In genomic region chr3:71784201-71784913, GRCh38 we compare ENCODE assay signal across 9 cellular contexts. TPM values are rescaled to one million over a fixed set of nuclear protein-coding genes. Genes with fewer than 3 reads are reported as not detected.
A peak's percentile ranks its signal among the peaks of the same experiment; 100 is the strongest.
DNase-seq lines count a peak whose midpoint lies in the region; ATAC-seq lines count a peak whose summit lies in the region.
"Had no signal": no experiment of that assay in that cellular context is flagged by ENCODE, and none has a peak within 500 bp of the region (broad histone marks: within the 10 kb centered on the region; RNA-seq: fewer than 3 reads in every experiment).

No MANE protein-coding gene starts in this region.

- H3K9ac ChIP-seq in iPS-20b (ENCODE audit: low read depth, low read length) = no peak overlapping the region

- intact Hi-C loops in activated CD4-positive, alpha-beta memory T cell treated with anti-CD3 and anti-CD28 coated beads for 36 hours (cut with micrococcal nuclease) = loop anchor here (2.0 kb wide), 1 partner anchor 74 kb away; no protein-coding TSS in a partner anchor

- POLR2A ChIA-PET in activated CD4-positive, alpha-beta T cell treated with anti-CD3 and anti-CD28 coated beads, Interleukin-2, amount 10 ng/mL, durations not matched to agents 7 days and 5 days (lab: Charles Lee) = no interaction called here
- POLR2A ChIA-PET in activated CD4-positive, alpha-beta memory T cell treated with anti-CD3 and anti-CD28 coated beads for 36 hours (lab: Charles Lee) = no interaction called here

- peak overlapping the region; percentile 70 for H3K4me3 Mint-ChIP-seq in activated CD4-positive, alpha-beta T cell treated with anti-CD3 and anti-CD28 coated beads, Interleukin-2, amount 10 ng/mL, durations not matched to agents 7 days and 5 days
- peak overlapping the region; percentile 52 for H3K4me3 Mint-ChIP-seq in activated CD4-positive, alpha-beta memory T cell treated with anti-CD3 and anti-CD28 coated beads for 36 hours
- H3K4me3 Mint-ChIP-seq in stimulated activated memory B cell treated with anti-CD40 and anti-IgM and Interleukin-4, amounts not matched to agents 10 μg/mL and 1 μg/mL and 100 μg/mL, for 72 hours = peak overlapping the region; percentile 48

- H3K27ac Mint-ChIP-seq in activated CD4-positive, alpha-beta T cell treated with anti-CD3 and anti-CD28 coated beads, Interleukin-2, amount 10 ng/mL, durations not matched to agents 7 days and 5 days = no peak overlapping the region
- no peak overlapping the region for H3K27ac Mint-ChIP-seq in activated CD4-positive, alpha-beta memory T cell treated with anti-CD3 and anti-CD28 coated beads for 36 hours
- H3K27ac Mint-ChIP-seq in stimulated activated memory B cell treated with anti-CD40 and anti-IgM and Interleukin-4, amounts not matched to agents 10 μg/mL and 1 μg/mL and 100 μg/mL, for 72 hours = no peak overlapping the region

- H3K36me3 ChIP-seq in iPS-20b (ENCODE audit: insufficient read depth, low read depth, low read length) = no peaks in the 10 kb centered on the region

- H3K36me3 Mint-ChIP-seq in activated CD4-positive, alpha-beta T cell treated with anti-CD3 and anti-CD28 coated beads, Interleukin-2, amount 10 ng/mL, durations not matched to agents 7 days and 5 days (ENCODE audit: low read depth) = no peaks in the 10 kb centered on the region
- H3K36me3 Mint-ChIP-seq in activated CD4-positive, alpha-beta memory T cell treated with anti-CD3 and anti-CD28 coated beads for 36 hours = no peaks in the 10 kb centered on the region
- H3K36me3 Mint-ChIP-seq in stimulated activated memory B cell treated with anti-CD40 and anti-IgM and Interleukin-4, amounts not matched to agents 10 μg/mL and 1 μg/mL and 100 μg/mL, for 72 hours = no peaks in the 10 kb centered on the region

- peaks cover 62% of the 10 kb centered on the region for H3K27me3 Mint-ChIP-seq in activated CD4-positive, alpha-beta T cell treated with anti-CD3 and anti-CD28 coated beads, Interleukin-2, amount 10 ng/mL, durations not matched to agents 7 days and 5 days
- H3K27me3 Mint-ChIP-seq in activated CD4-positive, alpha-beta memory T cell treated with anti-CD3 and anti-CD28 coated beads for 36 hours = peaks cover 64% of the 10 kb centered on the region
- peaks cover 42% of the 10 kb centered on the region for H3K27me3 Mint-ChIP-seq in stimulated activated memory B cell treated with anti-CD40 and anti-IgM and Interleukin-4, amounts not matched to agents 10 μg/mL and 1 μg/mL and 100 μg/mL, for 72 hours

- no peaks in the 10 kb centered on the region for H3K9me3 Mint-ChIP-seq in activated CD4-positive, alpha-beta T cell treated with anti-CD3 and anti-CD28 coated beads, Interleukin-2, amount 10 ng/mL, durations not matched to agents 7 days and 5 days
- H3K9me3 Mint-ChIP-seq in activated CD4-positive, alpha-beta memory T cell treated with anti-CD3 and anti-CD28 coated beads for 36 hours = no peaks in the 10 kb centered on the region
- H3K9me3 Mint-ChIP-seq in stimulated activated memory B cell treated with anti-CD40 and anti-IgM and Interleukin-4, amounts not matched to agents 10 μg/mL and 1 μg/mL and 100 μg/mL, for 72 hours = no peaks in the 10 kb centered on the region

- ATAC-seq in stimulated activated memory B cell treated with anti-CD40 and anti-IgM and Interleukin-4, amounts not matched to agents 10 μg/mL and 1 μg/mL and 100 μg/mL, for 72 hours = peak; percentile 47

- H3K27ac ChIP-seq in iPS-20b (ENCODE audit: low read length) = no peak overlapping the region

- no peak for DNase-seq in activated CD4-positive, alpha-beta T cell treated with anti-CD3 and anti-CD28 coated beads, Interleukin-2, amount 10 ng/mL, durations not matched to agents 7 days and 5 days
- DNase-seq in activated CD4-positive, alpha-beta T cell treated with anti-CD3 and anti-CD28 coated beads, Interleukin-2, amount 50 U/mL, for 4 hours = no peak
- DNase-seq in activated CD4-positive, alpha-beta memory T cell treated with anti-CD3 and anti-CD28 coated beads for 36 hours = no peak
- DNase-seq in cerebellar cortex (ENCODE audit: low spot score) = no peak
- no peak for DNase-seq in SHP77 treated with DMSO at 0.1 percent for 48 hours (lab: John Stamatoyannopoulos, UW)
- DNase-seq in DMS79 (lab: John Stamatoyannopoulos, UW) = no peak

- H3K9me3 ChIP-seq in iPS-20b (ENCODE audit: insufficient read depth, low read depth, low read length) = no peaks in the 10 kb centered on the region

- peaks cover 81% of the 10 kb centered on the region for H3K27me3 ChIP-seq in iPS-20b (ENCODE audit: insufficient read depth, low read length)

- H3K4me3 ChIP-seq in iPS-20b (ENCODE audit: low read length) = peak overlapping the region; percentile 55

- H3K4me1 Mint-ChIP-seq in activated CD4-positive, alpha-beta T cell treated with anti-CD3 and anti-CD28 coated beads, Interleukin-2, amount 10 ng/mL, durations not matched to agents 7 days and 5 days = peaks cover 31% of the 10 kb centered on the region
- H3K4me1 Mint-ChIP-seq in activated CD4-positive, alpha-beta memory T cell treated with anti-CD3 and anti-CD28 coated beads for 36 hours (ENCODE audit: low read depth) = peaks cover 21% of the 10 kb centered on the region
- peaks cover 17% of the 10 kb centered on the region for H3K4me1 Mint-ChIP-seq in stimulated activated memory B cell treated with anti-CD40 and anti-IgM and Interleukin-4, amounts not matched to agents 10 μg/mL and 1 μg/mL and 100 μg/mL, for 72 hours

- H3K4me1 ChIP-seq in iPS-20b (ENCODE audit: insufficient read depth, low read length) = peaks cover 52% of the 10 kb centered on the region

- CTCF ChIA-PET in activated CD4-positive, alpha-beta T cell treated with anti-CD3 and anti-CD28 coated beads, Interleukin-2, amount 10 ng/mL, durations not matched to agents 7 days and 5 days (lab: Charles Lee) = no interaction called here
- CTCF ChIA-PET in activated CD4-positive, alpha-beta memory T cell treated with anti-CD3 and anti-CD28 coated beads for 36 hours (lab: Charles Lee) = no interaction called here

RNA-seq across cellular contexts. Expression of gene PROK2, which starts 0.6 kb away (rescaled TPM):
- under 1 TPM; 0.60 to 0.98 TPM for total RNA-seq in activated CD4-positive, alpha-beta T cell treated with anti-CD3 and anti-CD28 coated beads, Interleukin-2, amount 10 ng/mL, durations not matched to agents 7 days and 5 days
- total RNA-seq in activated CD4-positive, alpha-beta memory T cell treated with anti-CD3 and anti-CD28 coated beads for 36 hours = under 1 TPM; 0.26 to 0.44 TPM
- total RNA-seq: renal cortical epithelial cell had no signal

RNA-seq across cellular contexts. Expression of gene GPR27, which starts 30.7 kb away (rescaled TPM):
- total RNA-seq in activated CD4-positive, alpha-beta T cell treated with anti-CD3 and anti-CD28 coated beads, Interleukin-2, amount 10 ng/mL, durations not matched to agents 7 days and 5 days = 1 to 10 TPM; 1.0 to 1.2 TPM
- total RNA-seq in activated CD4-positive, alpha-beta memory T cell treated with anti-CD3 and anti-CD28 coated beads for 36 hours = 1 to 10 TPM; 1.2 to 1.3 TPM

RNA-seq across cellular contexts. Expression of gene EIF4E3, which starts 59.2 kb away (rescaled TPM):
- total RNA-seq in activated CD4-positive, alpha-beta T cell treated with anti-CD3 and anti-CD28 coated beads, Interleukin-2, amount 10 ng/mL, durations not matched to agents 7 days and 5 days = 10 to 100 TPM; 83.9 to 90.4 TPM
- 10 to 100 TPM; 36.7 to 37.6 TPM for total RNA-seq in activated CD4-positive, alpha-beta memory T cell treated with anti-CD3 and anti-CD28 coated beads for 36 hours
